Comparison of ENCODE assay signal across 36 cellular contexts in genomic region chr1:194862129-194862528, GRCh38.
"Had no signal": no experiment of that assay in that cellular context is flagged by ENCODE, and none has a peak within 500 bp of the region (broad histone marks: within the 10 kb centered on the region; RNA-seq: fewer than 3 reads in every experiment).

No MANE protein-coding gene starts in this region.

- H3K36me3 ChIP-seq: adrenal gland, cardiac muscle cell, colonic mucosa had no signal

- DNase-seq: activated B cell treated with CpG ODN at 0.5 μM for 24 hours; activated CD4-positive, alpha-beta memory T cell treated with anti-CD3 and anti-CD28 coated beads for 36 hours; activated CD4-positive, alpha-beta T cell treated with anti-CD3 and anti-CD28 coated beads for 4 hours; activated CD4-positive, alpha-beta T cell treated with anti-CD3 and anti-CD28 coated beads, Interleukin-2, amount 10 ng/mL, durations not matched to agents 24 days and 14 days; activated CD4-positive, alpha-beta T cell treated with anti-CD3 and anti-CD28 coated beads, Interleukin-2, amount 50 U/mL, for 1 hour; activated CD4-positive, alpha-beta T cell treated with anti-CD3 and anti-CD28 coated beads, Interleukin-2, amount 50 U/mL, for 4 hours; activated CD4-positive, CD25-positive, alpha-beta regulatory T cell treated with anti-CD3 and anti-CD28 coated beads, Interleukin-2, amount 50 U/mL, for 72 hours; activated CD8-positive, alpha-beta memory T cell treated with anti-CD3 and anti-CD28 coated beads, Interleukin-2, amount 50 U/mL, for 4 hours; activated CD8-positive, alpha-beta T cell treated with anti-CD3 and anti-CD28 coated beads for 36 hours; activated effector memory CD4-positive, alpha-beta T cell treated with anti-CD3 and anti-CD28 coated beads, Interleukin-2, amount 50 U/mL, for 16 hours; activated gamma-delta T cell treated with Interleukin-2 at 50 U/mL for 16 hours; activated naive CD4-positive, alpha-beta T cell; activated naive CD4-positive, alpha-beta T cell treated with anti-CD3 and anti-CD28 coated beads for 36 hours; activated naive CD4-positive, alpha-beta T cell treated with anti-CD3 and anti-CD28 coated beads, Interleukin-2, amount 50 U/mL, for 16 hours; activated naive CD8-positive, alpha-beta T cell treated with anti-CD3 and anti-CD28 coated beads for 36 hours; activated T-cell treated with anti-CD3 and anti-CD28 coated beads for 4 hours; activated T-cell treated with anti-CD3 and anti-CD28 coated beads, Interleukin-2, amount 50 U/mL, for 1 hour; activated T-cell treated with anti-CD3 and anti-CD28 coated beads, Interleukin-2, amount 50 U/mL, for 4 hours; activated T-cell treated with anti-CD3 and anti-CD28 coated beads, Interleukin-2, amount 50 U/mL, for 72 hours; adrenal gland; amniotic stem cell; aorta; caudate nucleus; cerebellar nuclear complex; colonic mucosa; T-helper 2 cell; T-helper 9 cell had no signal

- H3K4me3 ChIP-seq: adrenal gland, cardiac muscle cell, colonic mucosa had no signal

- H3K4me3 Mint-ChIP-seq: activated B cell treated with CpG ODN at 0.5 μM for 24 hours; activated CD4-positive, alpha-beta memory T cell treated with anti-CD3 and anti-CD28 coated beads for 36 hours; activated CD4-positive, alpha-beta T cell treated with anti-CD3 and anti-CD28 coated beads, Interleukin-2, amount 10 ng/mL, durations not matched to agents 24 days and 14 days; activated CD8-positive, alpha-beta T cell treated with anti-CD3 and anti-CD28 coated beads for 36 hours; activated naive CD4-positive, alpha-beta T cell treated with anti-CD3 and anti-CD28 coated beads for 36 hours; activated naive CD8-positive, alpha-beta T cell treated with anti-CD3 and anti-CD28 coated beads for 36 hours; activated T-cell treated with anti-CD3 and anti-CD28 coated beads, Interleukin-2, amount 50 U/mL, for 4 hours; activated T-cell treated with anti-CD3 and anti-CD28 coated beads, Interleukin-2, amount 50 U/mL, for 72 hours; activated T-helper 1 cell treated with anti-CD3 and anti-CD28 coated beads, Interleukin-12 subunit alpha, Interleukin-12 subunit beta, Interleukin-2, Interleukin-4 antibody, amounts not matched to agents 30 ng/mL and 10 ng/mL and 1 ng/mL, durations not matched to agents 14 hours and 24 hours and 36 hours; activated T-helper 17 cell treated with anti-CD3 and anti-CD28 coated beads, Interleukin-2, amount 50 U/mL, for 72 hours; central memory CD8-positive, alpha-beta T cell; T-helper 2 cell treated with Interferon-gamma antibody and Interleukin-4, amounts not matched to agents 5 μg/mL and 100 μg/mL, for 36 hours had no signal

- H3K27ac Mint-ChIP-seq: activated B cell treated with CpG ODN at 0.5 μM for 24 hours; activated CD4-positive, alpha-beta memory T cell treated with anti-CD3 and anti-CD28 coated beads for 36 hours; activated CD4-positive, alpha-beta T cell treated with anti-CD3 and anti-CD28 coated beads, Interleukin-2, amount 10 ng/mL, durations not matched to agents 24 days and 14 days; activated CD8-positive, alpha-beta T cell treated with anti-CD3 and anti-CD28 coated beads for 36 hours; activated naive CD4-positive, alpha-beta T cell treated with anti-CD3 and anti-CD28 coated beads for 36 hours; activated naive CD4-positive, alpha-beta T cell treated with anti-CD3 and anti-CD28 coated beads, Interleukin-2, amount 50 U/mL, for 72 hours; activated naive CD8-positive, alpha-beta T cell treated with anti-CD3 and anti-CD28 coated beads for 36 hours; activated T-cell treated with anti-CD3 and anti-CD28 coated beads, Interleukin-2, amount 50 U/mL, for 72 hours; activated T-helper 1 cell treated with anti-CD3 and anti-CD28 coated beads, Interleukin-12 subunit alpha, Interleukin-12 subunit beta, Interleukin-2, Interleukin-4 antibody, amounts not matched to agents 30 ng/mL and 10 ng/mL and 1 ng/mL, durations not matched to agents 14 hours and 24 hours and 36 hours; activated T-helper 17 cell treated with anti-CD3 and anti-CD28 coated beads, Interleukin-2, amount 50 U/mL, for 72 hours; T-helper 2 cell treated with Interferon-gamma antibody and Interleukin-4, amounts not matched to agents 5 μg/mL and 100 μg/mL, for 36 hours had no signal

- ATAC-seq: activated CD8-positive, alpha-beta T cell treated with anti-CD3 and anti-CD28 coated beads for 36 hours; activated naive CD4-positive, alpha-beta T cell treated with anti-CD3 and anti-CD28 coated beads, Interleukin-2, amount 50 U/mL, for 72 hours; activated T-cell treated with anti-CD3 and anti-CD28 coated beads, Interleukin-2, amount 50 U/mL, for 4 hours; activated T-cell treated with anti-CD3 and anti-CD28 coated beads, Interleukin-2, amount 50 U/mL, for 72 hours; activated T-helper 17 cell treated with anti-CD3 and anti-CD28 coated beads, Interleukin-2, amount 50 U/mL, for 72 hours had no signal

- H3K4me1 Mint-ChIP-seq: activated CD4-positive, alpha-beta T cell treated with anti-CD3 and anti-CD28 coated beads, Interleukin-2, amount 10 ng/mL, durations not matched to agents 24 days and 14 days; activated naive CD8-positive, alpha-beta T cell treated with anti-CD3 and anti-CD28 coated beads for 36 hours; activated T-helper 17 cell treated with anti-CD3 and anti-CD28 coated beads, Interleukin-2, amount 50 U/mL, for 72 hours; brain; central memory CD8-positive, alpha-beta T cell had no signal

- H3K9me3 Mint-ChIP-seq: activated T-helper 17 cell treated with anti-CD3 and anti-CD28 coated beads, Interleukin-2, amount 50 U/mL, for 72 hours had no signal

- H3K27ac ChIP-seq: adrenal gland, cardiac muscle cell, colonic mucosa, VCaP had no signal

- H3K9me3 ChIP-seq: adrenal gland, colonic mucosa had no signal

- FAIRE-seq: bronchial epithelial cell had no signal

- H3K27me3 ChIP-seq: adrenal gland, cardiac muscle cell, colonic mucosa had no signal

- H3K27me3 Mint-ChIP-seq: activated B cell treated with CpG ODN at 0.5 μM for 24 hours; activated CD4-positive, alpha-beta memory T cell treated with anti-CD3 and anti-CD28 coated beads for 36 hours; activated CD4-positive, alpha-beta T cell treated with anti-CD3 and anti-CD28 coated beads, Interleukin-2, amount 10 ng/mL, durations not matched to agents 24 days and 14 days; activated CD8-positive, alpha-beta T cell treated with anti-CD3 and anti-CD28 coated beads for 36 hours; activated naive CD8-positive, alpha-beta T cell treated with anti-CD3 and anti-CD28 coated beads for 36 hours; activated T-helper 17 cell treated with anti-CD3 and anti-CD28 coated beads, Interleukin-2, amount 50 U/mL, for 72 hours; brain; central memory CD8-positive, alpha-beta T cell had no signal

- H3K4me1 ChIP-seq: adrenal gland, colonic mucosa had no signal

- H3K36me3 Mint-ChIP-seq: activated CD4-positive, alpha-beta memory T cell treated with anti-CD3 and anti-CD28 coated beads for 36 hours; activated naive CD4-positive, alpha-beta T cell treated with anti-CD3 and anti-CD28 coated beads, Interleukin-2, amount 50 U/mL, for 72 hours; activated naive CD8-positive, alpha-beta T cell treated with anti-CD3 and anti-CD28 coated beads for 36 hours; brain had no signal
